15 cellular contexts compared by ENCODE assay signal in genomic region chr3:85050806-85051205, GRCh38.
DNase-seq lines count a peak whose midpoint lies in the region; TF ChIP-seq lines count a peak whose summit lies in the region.
"Had no signal": no experiment of that assay in that cellular context is flagged by ENCODE, and none has a peak within 500 bp of the region (broad histone marks: within the 10 kb centered on the region; RNA-seq: fewer than 3 reads in every experiment).

No MANE protein-coding gene starts in this region.

- no peaks in the 10 kb centered on the region for H3F3A ChIP-seq in PC-9 (ENCODE audit: insufficient read depth, low read depth)

- POLR2A ChIA-PET in PC-9 (lab: Charles Lee; ENCODE audit: unreplicated experiment) = no interaction called here

- intact Hi-C loops in PC-9 (cut with micrococcal nuclease; ENCODE audit: unreplicated experiment) = no loop called here

- H3K27ac ChIP-seq in PC-9 = no peak overlapping the region
- H3K27ac ChIP-seq: GM23248, HL-60 had no signal

- DNase-seq in PC-9 = no peak
- peak; percentile 14 for DNase-seq in cerebellum (ENCODE audit: low spot score)
- DNase-seq in medulla oblongata (ENCODE audit: extremely low spot score) = peak; percentile 30
- no peak for DNase-seq in NCI-H1417 treated with DMSO at 0.1 percent for 48 hours (lab: John Stamatoyannopoulos, UW)
- no peak for DNase-seq in epidermal melanocyte (ENCODE audit: insufficient read length, low spot score)
- no peak for DNase-seq in DMS 273 (lab: John Stamatoyannopoulos, UW; ENCODE audit: unreplicated experiment)
- DNase-seq: ACHN; BE2C; CD4-positive, CD25-positive, alpha-beta regulatory T cell; CD8-positive, alpha-beta memory T cell; COR-L47; GDM1; GM23248; HFFc6 had no signal

- H3K4me2 ChIP-seq in PC-9 = no peak overlapping the region

- H2AFZ ChIP-seq in PC-9 = 0 out of 2 replicates have a peak overlapping the region, but pooled peaks have one; percentile 16
- H2AFZ ChIP-seq: GM23248 had no signal

- no peak for TF ChIP-seq CTCF in PC-9 (conservative IDR thresholded peaks at IDR 0.05)

- H3K79me2 ChIP-seq in PC-9 (ENCODE audit: low read depth) = no peaks in the 10 kb centered on the region

- CTCF ChIA-PET in PC-9 (lab: Charles Lee) = no interaction called here

- H3K4me3 ChIP-seq in PC-9 = no peak overlapping the region
- H3K4me3 ChIP-seq: GM23248 had no signal

- no peaks in the 10 kb centered on the region for H3K9me3 ChIP-seq in PC-9 (ENCODE audit: insufficient read depth, low read depth)
- H3K9me3 ChIP-seq: BE2C had no signal

- no peaks in the 10 kb centered on the region for H3K36me3 ChIP-seq in PC-9 (ENCODE audit: low read depth)
- H3K36me3 ChIP-seq: BE2C had no signal

- no TSS peak for BruUV-seq in PC-9 (replicated peaks; lab: Mats Ljungman, UMichigan)

- no peaks in the 10 kb centered on the region; the same call in 1 of the 2 replicates for H4K20me1 ChIP-seq in PC-9 (ENCODE audit: insufficient read depth)

- H3K9me2 ChIP-seq in PC-9 (ENCODE audit: insufficient read depth) = no peaks in the 10 kb centered on the region

- no peaks in the 10 kb centered on the region for H3K4me1 ChIP-seq in PC-9 (replicated peaks; ENCODE audit: insufficient read depth)

- no peaks in the 10 kb centered on the region for H3K27me3 ChIP-seq in PC-9 (ENCODE audit: insufficient read depth, low read depth)
- H3K27me3 ChIP-seq: BE2C had no signal

Comparison
In these comparisons a context has a peak if more than half of its experiments do, and no peak if none do; other contexts are left out.
1. DNase-seq: peak in cerebellum (single experiment) and medulla oblongata (single experiment); none in PC-9 (0 of 2), NCI-H1417 treated with DMSO at 0.1 percent for 48 hours (single experiment), epidermal melanocyte (single experiment) and DMS 273 (single experiment).